16 cellular contexts compared by ENCODE assay signal in the genomic region with DNA sequence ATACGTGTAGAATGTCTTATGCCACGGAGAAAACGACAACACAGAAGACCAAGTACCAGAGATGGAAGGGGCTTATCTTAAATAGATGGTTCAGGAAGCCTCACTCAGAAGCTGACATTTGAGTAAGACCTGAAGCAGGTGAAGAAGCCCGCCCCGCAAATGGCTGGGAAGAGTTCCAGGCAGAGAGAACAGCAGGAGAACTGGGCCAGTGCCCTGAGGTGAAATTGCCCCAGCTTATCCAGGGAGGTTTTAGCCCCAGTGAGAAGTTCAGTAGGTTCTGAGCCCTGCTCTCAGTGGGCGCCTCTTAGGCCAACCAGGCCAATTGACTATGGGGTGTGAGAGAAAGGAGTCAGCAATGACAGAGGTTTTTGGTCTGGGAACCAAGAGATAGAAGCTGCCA.
A peak's percentile ranks its signal among the peaks of the same experiment; 100 is the strongest.
DNase-seq lines count a peak whose midpoint lies in the region; ATAC-seq and TF ChIP-seq lines count a peak whose summit lies in the region.
"Had no signal": no experiment of that assay in that cellular context is flagged by ENCODE, and none has a peak within 500 bp of the region (broad histone marks: within the 10 kb centered on the region; RNA-seq: fewer than 3 reads in every experiment).

No MANE protein-coding gene starts in this region.

- dilution Hi-C loops in IMR-90 (cut with HindIII; ENCODE audit: low sequenced_read_pairs, unreplicated experiment): no loop called here

- H2BK120ac ChIP-seq in IMR-90 (ENCODE audit: low read depth, low read length): no peak overlapping the region

- no peak overlapping the region; the same call in 2 of the 3 replicates for H2BK15ac ChIP-seq in IMR-90 (ENCODE audit: low read depth, low read length)

- H3K9ac ChIP-seq in IMR-90 (ENCODE audit: low read depth, low read length): no peak overlapping the region

- H3K27ac ChIP-seq in IMR-90 (ENCODE audit: insufficient read depth, low read length) (no peak overlapping the region), gastrocnemius medialis (peak overlapping the region; percentile 37 to 63 (median 52)), vagina (peak overlapping the region; percentile 18), prostate gland (no peak overlapping the region)
- H3K27ac ChIP-seq: C4-2B had no signal

- H3K4me1 ChIP-seq in IMR-90 (ENCODE audit: control insufficient read depth, insufficient read depth, low read length) (peaks cover 18% of the 10 kb centered on the region), gastrocnemius medialis (peaks cover 18 to 39% of the 10 kb centered on the region in 2 donors), vagina (peaks cover 60% of the 10 kb centered on the region), prostate gland (replicated peaks) (no peaks in the 10 kb centered on the region)
- H3K4me1 ChIP-seq: BE2C had no signal

- H2AK9ac ChIP-seq in IMR-90 (replicated peaks; ENCODE audit: low read depth, low read length, poor library complexity): no peak overlapping the region

- no peak overlapping the region for H2BK5ac ChIP-seq in IMR-90 (ENCODE audit: low read depth, low read length, poor library complexity, severe bottlenecking)

- peaks cover 0 to 6% of the 10 kb centered on the region in 2 experiments; a peak in 1 of 4 replicates for H3K79me1 ChIP-seq in IMR-90 (ENCODE audit: low read depth in 1 of 2, low read length in 2 of 2)

- H3K9me1 ChIP-seq in IMR-90 (ENCODE audit: insufficient read depth, low read length): peaks cover 11% of the 10 kb centered on the region; the same call in 1 of the 2 replicates

- intact Hi-C loops in IMR-90 (cut with micrococcal nuclease) (loop anchor here (5.0 to 10.0 kb wide), 2 partner anchors 269 to 472 kb away; no protein-coding TSS in a partner anchor), gastrocnemius medialis (cut with DNase I; ENCODE audit: low total_unique reads) (no loop called here), vagina (cut with DNase I) (no loop called here), prostate gland (cut with DNase I) (loop anchor here (5.0 kb wide), 1 partner anchor 46 kb away; no protein-coding TSS in a partner anchor)

- H4K20me1 ChIP-seq in IMR-90 (ENCODE audit: insufficient read depth, low read length): no peaks in the 10 kb centered on the region

- H2BK20ac ChIP-seq in IMR-90 (ENCODE audit: low read depth, low read length): peak overlapping the region; percentile 37; the same call in 1 of the 2 replicates

- no peak overlapping the region for H3K56ac ChIP-seq in IMR-90 (ENCODE audit: extremely low read depth, insufficient read depth, low read length)

- TF ChIP-seq POLR2A in IMR-90 (IDR thresholded peaks at IDR 0.05; ENCODE audit: low read depth, low read length) (no peak), gastrocnemius medialis (IDR thresholded peaks at IDR 0.05) (no peak), vagina (IDR thresholded peaks at IDR 0.05) (no peak), prostate gland (IDR thresholded peaks at IDR 0.05) (no peak)

- H2AFZ ChIP-seq in IMR-90 (replicated peaks; ENCODE audit: low read length, poor library complexity): peak overlapping the region; percentile 15

- H3K9me3 ChIP-seq in IMR-90 (ENCODE audit: control insufficient read depth, insufficient read depth, low read length) (no peaks in the 10 kb centered on the region), gastrocnemius medialis (no peaks in the 10 kb centered on the region), vagina (no peaks in the 10 kb centered on the region), prostate gland (no peaks in the 10 kb centered on the region)
- H3K9me3 ChIP-seq: A549, BE2C had no signal

- DNase-seq in IMR-90 (no peak), cerebellum (ENCODE audit: low spot score) (peak; percentile 26), gastrocnemius medialis (peak; percentile 42 to 77), vagina (ENCODE audit: extremely low spot score in 2 of 2) (no peak), prostate gland (ENCODE audit: low spot score) (no peak), NCI-H2171 treated with DMSO at 0.1 percent for 48 hours (lab: John Stamatoyannopoulos, UW) (no peak)
- DNase-seq: BE2C; CD4-positive, alpha-beta memory T cell; DMS79; GDM1; HCEC 1CT; HFFc6 had no signal

- POLR2A ChIA-PET in IMR-90 (lab: Charles Lee; ENCODE audit: unreplicated experiment): no interaction called here

- CTCF ChIA-PET in IMR-90 (lab: Yijun Ruan, JAX): no interaction called here

- H4K8ac ChIP-seq in IMR-90 (ENCODE audit: low read depth in 2 of 2, low read length in 2 of 2): no peak overlapping the region; a peak in 1 of 4 replicates

- ATAC-seq in IMR-90 (ENCODE audit: low read depth) (no peak), gastrocnemius medialis (peak; percentile 30 to 68), HG02973 (IDR thresholded peaks at IDR 0.05; ENCODE audit: unreplicated experiment) (no peak)
- ATAC-seq: A549, HepG2 had no signal

- BruUV-seq in IMR-90 (replicated peaks; lab: Mats Ljungman, UMichigan): no TSS peak

- H4K91ac ChIP-seq in IMR-90 (ENCODE audit: insufficient read depth, low read depth, low read length): no peak overlapping the region

- H4K5ac ChIP-seq in IMR-90 (ENCODE audit: low read depth, low read length): no peak overlapping the region; the same call in 1 of the 2 replicates

- H3K4me2 ChIP-seq in IMR-90 (ENCODE audit: low read depth, low read length): no peak overlapping the region
- H3K4me2 ChIP-seq: A549 had no signal

- TF ChIP-seq RAD21 in IMR-90 (IDR thresholded peaks at IDR 0.05; ENCODE audit: low read length): no peak

- H2AK5ac ChIP-seq in IMR-90 (ENCODE audit: low read depth, low read length): 0 out of 2 replicates have a peak overlapping the region, but pooled peaks have one; percentile 35

- TF ChIP-seq CTCF in IMR-90 (conservative IDR thresholded peaks at IDR 0.05; ENCODE audit: low read depth, low read length) (no peak), gastrocnemius medialis (IDR thresholded peaks at IDR 0.05 in 4 of 5, conservative IDR thresholded peaks at IDR 0.05 in 1 of 5) (no peak), vagina (IDR thresholded peaks at IDR 0.05) (no peak), prostate gland (IDR thresholded peaks at IDR 0.05) (no peak)

- WGBS in IMR-90 (ENCODE audit: extremely low coverage in 2 of 2, insufficient read length in 1 of 2), 2 experiments: 100% methylated on average over 6 of the region's 6 CpGs; no CpG with 5 or more reads in 1 of the 2 experiments
- 80% methylated on average over 6 of the region's 6 CpGs for WGBS in prostate gland

- H3K18ac ChIP-seq in IMR-90 (ENCODE audit: low read depth, low read length): no peak overlapping the region

- no peak overlapping the region for H3K23ac ChIP-seq in IMR-90 (ENCODE audit: low read depth, low read length)

- H3K27me3 ChIP-seq in IMR-90 (ENCODE audit: control insufficient read depth, insufficient read depth, low read length): no peaks in the 10 kb centered on the region
- no peaks in the 10 kb centered on the region for H3K27me3 ChIP-seq in gastrocnemius medialis
- no peaks in the 10 kb centered on the region for H3K27me3 ChIP-seq in vagina
- no peaks in the 10 kb centered on the region for H3K27me3 ChIP-seq in prostate gland (replicated peaks; ENCODE audit: insufficient read depth)
- H3K27me3 ChIP-seq: BE2C had no signal

- H3K36me3 ChIP-seq in IMR-90 (ENCODE audit: control insufficient read depth, insufficient read depth, low read length) (no peaks in the 10 kb centered on the region), gastrocnemius medialis (no peaks in the 10 kb centered on the region), vagina (no peaks in the 10 kb centered on the region), prostate gland (no peaks in the 10 kb centered on the region)
- H3K36me3 ChIP-seq: BE2C had no signal

- H3K4me3 ChIP-seq in IMR-90 (ENCODE audit: insufficient read depth, low read depth, low read length) (no peak overlapping the region), gastrocnemius medialis (no peak overlapping the region), vagina (no peak overlapping the region), prostate gland (no peak overlapping the region)
- H3K4me3 ChIP-seq: A549 had no signal

- 0 out of 2 replicates have a peak overlapping the region, but pooled peaks have one; percentile 20 for H3K4ac ChIP-seq in IMR-90 (ENCODE audit: low read depth, low read length)

- in situ Hi-C loops in IMR-90 (cut with MboI; ENCODE audit: low sequenced_read_pairs): no loop called here
- in situ Hi-C loops in gastrocnemius medialis (cut with MboI; ENCODE audit: low sequenced_read_pairs in 4 of 4): no loop called here

- H3K14ac ChIP-seq in IMR-90 (replicated peaks; ENCODE audit: low read depth, low read length): no peak overlapping the region

TF ChIP-seq in IMR-90, 13 proteins besides CTCF, POLR2A, EP300 and RAD21:
- no peak for TF ChIP-seq MAZ (IDR thresholded peaks at IDR 0.05; ENCODE audit: borderline replicate concordance, low read depth, low read length)
- TF ChIP-seq NFE2L2 (IDR thresholded peaks at IDR 0.05; ENCODE audit: low read depth, low read length): no peak
- TF ChIP-seq CHD1 (IDR thresholded peaks at IDR 0.05; ENCODE audit: low read depth, low read length): no peak
- TF ChIP-seq FOS (IDR thresholded peaks at IDR 0.05; ENCODE audit: low read depth, low read length): no peak
- TF ChIP-seq MXI1 (IDR thresholded peaks at IDR 0.05; ENCODE audit: borderline replicate concordance, low read depth, low read length): no peak

Comparison
In these comparisons a context has a peak if more than half of its experiments do, and no peak if none do; other contexts are left out.
1. ATAC-seq: peak in gastrocnemius medialis (2 of 2); none in IMR-90 (single experiment) and HG02973 (single experiment).
2. DNase-seq: peak in cerebellum (single experiment) and gastrocnemius medialis (2 of 2); none in IMR-90 (single experiment), vagina (0 of 2), prostate gland (single experiment) and NCI-H2171 treated with DMSO at 0.1 percent for 48 hours (single experiment).
3. H3K27ac ChIP-seq: peak in gastrocnemius medialis (4 of 4) and vagina (single experiment); none in IMR-90 (single experiment) and prostate gland (0 of 2).
4. intact Hi-C loops: an anchor here in IMR-90 (5.0 to 10.0 kb wide) and prostate gland (5.0 kb wide); none called in gastrocnemius medialis and vagina.